Comparison of ENCODE assay signal across 1 cellular context in genomic region chr5:169567079-169567478, GRCh38.
TF ChIP-seq lines count a peak whose summit lies in the region.

No MANE protein-coding gene starts in this region.

TF ChIP-seq in HCT116, 20 proteins besides CTCF, POLR2A, EP300 and RAD21 (continued from another document):
- peak; percentile 58 for TF ChIP-seq REST (IDR thresholded peaks at IDR 0.05; ENCODE audit: low read depth)
